29 cellular contexts compared by ENCODE assay signal in the genomic region with DNA sequence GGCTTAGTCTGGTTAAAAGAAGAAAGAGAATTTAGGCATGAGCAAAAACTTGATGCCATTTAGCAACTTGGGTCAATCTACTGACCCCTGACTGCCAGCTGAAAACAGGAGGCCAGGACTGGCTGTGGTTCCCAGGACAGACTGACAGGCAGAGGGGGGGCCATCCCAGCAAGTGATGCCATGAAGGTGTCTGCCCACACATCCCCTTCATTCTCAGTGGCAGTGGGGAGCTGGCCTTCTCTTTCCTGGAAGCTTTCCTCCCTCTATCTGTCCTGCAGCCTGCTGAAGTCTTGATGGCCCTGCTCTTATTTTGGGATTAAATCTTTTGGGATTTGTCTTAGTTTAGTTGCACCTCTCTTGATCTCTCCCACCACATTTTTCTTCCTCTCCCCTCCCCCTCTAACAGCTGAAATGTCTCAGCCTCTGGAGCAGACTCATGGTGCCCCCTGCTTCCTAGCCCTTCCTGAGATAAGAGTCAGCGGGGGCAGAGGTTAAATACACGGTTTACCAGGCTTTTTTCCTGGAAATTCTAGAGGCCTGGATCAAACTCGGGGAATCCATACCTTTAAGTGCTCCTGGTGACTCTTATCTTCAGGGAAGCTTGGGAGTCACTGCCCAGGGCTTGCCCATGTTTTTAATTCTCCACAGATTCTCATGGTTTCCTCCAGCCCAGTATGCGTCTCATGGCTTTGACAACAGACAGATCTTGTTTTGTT.
DNase-seq lines count a peak whose midpoint lies in the region; ATAC-seq, FAIRE-seq and TF ChIP-seq lines count a peak whose summit lies in the region.
"Had no signal": no experiment of that assay in that cellular context is flagged by ENCODE, and none has a peak within 500 bp of the region (broad histone marks: within the 10 kb centered on the region; RNA-seq: fewer than 3 reads in every experiment).

No MANE protein-coding gene starts in this region.

- no peak for TF ChIP-seq POLR2A in gastrocnemius medialis (IDR thresholded peaks at IDR 0.05)

- H3K36me3 ChIP-seq in GM23338 (ENCODE audit: insufficient read depth) (no peaks in the 10 kb centered on the region), SJSA1 (no peaks in the 10 kb centered on the region), keratinocyte (ENCODE audit: control insufficient read depth in 2 of 2, extremely low read depth in 1 of 2, insufficient read depth in 2 of 2, low read length in 2 of 2) (no peaks in the 10 kb centered on the region), gastrocnemius medialis (no peaks in the 10 kb centered on the region)
- H3K36me3 ChIP-seq: adrenal gland, pancreas, tibial nerve had no signal

- no peaks in the 10 kb centered on the region for H3K4me1 ChIP-seq in GM23338 (ENCODE audit: insufficient read depth)
- peaks cover 32% of the 10 kb centered on the region for H3K4me1 ChIP-seq in SJSA1 (replicated peaks)
- peaks cover 28% of the 10 kb centered on the region for H3K4me1 ChIP-seq in keratinocyte (ENCODE audit: control insufficient read depth, extremely low read depth, insufficient read depth, low read length)
- H3K4me1 ChIP-seq in gastrocnemius medialis, result peaks cover 34 to 63% of the 10 kb centered on the region in 2 donors

- H3K9me3 Mint-ChIP-seq in GM23338, result no peaks in the 10 kb centered on the region
- no peaks in the 10 kb centered on the region for H3K9me3 Mint-ChIP-seq in activated T-cell treated with anti-CD3 and anti-CD28 coated beads, Interleukin-2, amount 50 U/mL, for 24 hours
- H3K9me3 Mint-ChIP-seq: activated B cell treated with CpG ODN at 0.5 μM for 24 hours; activated CD4-positive, alpha-beta memory T cell treated with anti-CD3 and anti-CD28 coated beads for 36 hours; CD4-positive, alpha-beta T cell; naive thymus-derived CD8-positive, alpha-beta T cell had no signal

- peaks cover 6% of the 10 kb centered on the region for H3K27me3 Mint-ChIP-seq in GM23338 (ENCODE audit: insufficient read depth, low read depth, poor library complexity)
- peaks cover under 1% of the 10 kb centered on the region for H3K27me3 Mint-ChIP-seq in activated T-cell treated with anti-CD3 and anti-CD28 coated beads, Interleukin-2, amount 50 U/mL, for 24 hours
- H3K27me3 Mint-ChIP-seq: activated CD4-positive, alpha-beta memory T cell treated with anti-CD3 and anti-CD28 coated beads for 36 hours had no signal

- H3K27ac ChIP-seq in GM23338 (ENCODE audit: low read depth) (no peak overlapping the region), SJSA1 (peak overlapping the region; percentile 73; the same call in 1 of the 2 replicates), keratinocyte (ENCODE audit: control insufficient read depth, insufficient read depth, low read length) (peak overlapping the region; percentile 82), gastrocnemius medialis (peak overlapping the region; percentile 80 to 96 (median 88))
- H3K27ac ChIP-seq: adrenal gland, pancreas, tibial nerve had no signal

- H3K27ac Mint-ChIP-seq in GM23338, result no peak overlapping the region
- no peak overlapping the region for H3K27ac Mint-ChIP-seq in activated T-cell treated with anti-CD3 and anti-CD28 coated beads, Interleukin-2, amount 50 U/mL, for 24 hours
- H3K27ac Mint-ChIP-seq: activated B cell treated with CpG ODN at 0.5 μM for 24 hours; activated CD4-positive, alpha-beta memory T cell treated with anti-CD3 and anti-CD28 coated beads for 36 hours; CD4-positive, alpha-beta T cell; naive thymus-derived CD8-positive, alpha-beta T cell had no signal

- no peak for TF ChIP-seq CTCF in GM23338 (conservative IDR thresholded peaks at IDR 0.05; ENCODE audit: low read depth in 2 of 2)
- TF ChIP-seq CTCF in keratinocyte (optimal IDR thresholded peaks at IDR 0.05 in 1 of 3, IDR thresholded peaks at IDR 0.05 in 1 of 3, conservative IDR thresholded peaks at IDR 0.05 in 1 of 3; ENCODE audit: extremely low read depth in 1 of 3, insufficient read depth in 2 of 3, low read length in 3 of 3), result no peak
- TF ChIP-seq CTCF in gastrocnemius medialis (IDR thresholded peaks at IDR 0.05 in 4 of 5, conservative IDR thresholded peaks at IDR 0.05 in 1 of 5), result no peak

- H3K79me2 ChIP-seq in GM23338 (replicated peaks; ENCODE audit: insufficient read depth) (no peaks in the 10 kb centered on the region), keratinocyte (ENCODE audit: control insufficient read depth, insufficient read depth, low read length) (no peaks in the 10 kb centered on the region)

- H3K4me3 ChIP-seq in GM23338, result no peak overlapping the region
- no peak overlapping the region for H3K4me3 ChIP-seq in SJSA1
- no peak overlapping the region for H3K4me3 ChIP-seq in keratinocyte (ENCODE audit: control insufficient read depth in 2 of 3, extremely low read depth in 1 of 3, insufficient read depth in 2 of 3, low read depth in 1 of 3, low read length in 3 of 3)
- no peak overlapping the region for H3K4me3 ChIP-seq in gastrocnemius medialis
- H3K4me3 ChIP-seq: adrenal gland, pancreas, tibial nerve had no signal

- in situ Hi-C loops in gastrocnemius medialis (cut with MboI; ENCODE audit: low sequenced_read_pairs in 4 of 4), result loop anchor here in 2 of 4 donors (25.0 kb wide), 1 partner anchor 573 kb away; the partner anchor contains the start of gene CASQ2 (in 2 of the 2)

- H4K20me1 ChIP-seq in GM23338 (replicated peaks; ENCODE audit: insufficient read depth), result no peaks in the 10 kb centered on the region
- no peaks in the 10 kb centered on the region for H4K20me1 ChIP-seq in keratinocyte (ENCODE audit: control insufficient read depth, extremely low read depth, insufficient read depth, low read length)

- H2AFZ ChIP-seq in GM23338, result peak overlapping the region; percentile 72; the same call in 1 of the 2 replicates
- H2AFZ ChIP-seq in keratinocyte (ENCODE audit: control insufficient read depth, low read length), result no peak overlapping the region

- no peaks in the 10 kb centered on the region for H3F3A ChIP-seq in GM23338 (replicated peaks; ENCODE audit: low read depth)

- no peak overlapping the region for H3K4me2 ChIP-seq in GM23338
- no peak overlapping the region for H3K4me2 ChIP-seq in keratinocyte (ENCODE audit: control insufficient read depth, extremely low read depth, insufficient read depth, low read depth, low read length)

- no peak overlapping the region for H3K9ac ChIP-seq in keratinocyte (ENCODE audit: control insufficient read depth, extremely low read depth, insufficient read depth, low read length)

- dilution Hi-C loops in keratinocyte (cut with MboI; ENCODE audit: extremely low pct_ligation_motif_present, low sequenced_read_pairs), result no loop called here

- no peaks in the 10 kb centered on the region for H3K27me3 ChIP-seq in GM23338 (ENCODE audit: insufficient read depth)
- H3K27me3 ChIP-seq in SJSA1 (replicated peaks), result no peaks in the 10 kb centered on the region
- no peaks in the 10 kb centered on the region for H3K27me3 ChIP-seq in keratinocyte (ENCODE audit: control insufficient read depth, extremely low read depth, insufficient read depth, low read length)
- no peaks in the 10 kb centered on the region for H3K27me3 ChIP-seq in gastrocnemius medialis
- H3K27me3 ChIP-seq: adrenal gland, pancreas, tibial nerve had no signal

- DNase-seq in GM23338 (ENCODE audit: low spot score) (no peak), SJSA1 (ENCODE audit: low read depth in 1 of 2, low spot score in 2 of 2) (no peak), keratinocyte (ENCODE audit: low read depth, low spot score) (no peak), gastrocnemius medialis (no peak), DMS53 treated with DMSO at 0.1 percent for 48 hours (lab: John Stamatoyannopoulos, UW; ENCODE audit: unreplicated experiment) (no peak), GOT3 (lab: John Stamatoyannopoulos, UW) (no peak), NCI-H526 treated with DMSO at 0.1 percent for 48 hours (lab: John Stamatoyannopoulos, UW) (no peak)
- DNase-seq in activated T-cell treated with anti-CD3 and anti-CD28 coated beads, Interleukin-2, amount 50 U/mL, for 24 hours, result no peak
- DNase-seq: activated B cell treated with CpG ODN at 0.5 μM for 24 hours; activated CD4-positive, alpha-beta memory T cell treated with anti-CD3 and anti-CD28 coated beads for 36 hours; activated CD8-positive, alpha-beta memory T cell treated with anti-CD3 and anti-CD28 coated beads, Interleukin-2, amount 50 U/mL, for 48 hours; activated gamma-delta T cell; adrenal gland; CD4-positive, alpha-beta T cell; GF-D8; head of caudate nucleus; naive thymus-derived CD8-positive, alpha-beta T cell; NCI-H1105; NCI-H2029; NCI-H226; NCI-H774; pancreas; right cardiac atrium; Right ventricle myocardium superior; stimulated activated CD4-positive, alpha-beta T cell treated with anti-CD3 and anti-CD28 coated beads, Interleukin-4, amount 100 ng/mL, for 4 hours; stimulated activated naive CD8-positive, alpha-beta T cell treated with anti-CD3 and anti-CD28 coated beads, Interleukin-15, Interleukin-2, amounts not matched to agents 100 U/mL and 50 U/mL, for 24 hours had no signal

- peaks cover 7% of the 10 kb centered on the region for H3K4me1 Mint-ChIP-seq in GM23338
- peaks cover 16% of the 10 kb centered on the region for H3K4me1 Mint-ChIP-seq in activated T-cell treated with anti-CD3 and anti-CD28 coated beads, Interleukin-2, amount 50 U/mL, for 24 hours (ENCODE audit: low read depth)
- H3K4me1 Mint-ChIP-seq: activated B cell treated with CpG ODN at 0.5 μM for 24 hours; naive thymus-derived CD8-positive, alpha-beta T cell had no signal

- no peak overlapping the region for H3K4me3 Mint-ChIP-seq in GM23338
- no peak overlapping the region for H3K4me3 Mint-ChIP-seq in activated T-cell treated with anti-CD3 and anti-CD28 coated beads, Interleukin-2, amount 50 U/mL, for 24 hours
- H3K4me3 Mint-ChIP-seq: activated B cell treated with CpG ODN at 0.5 μM for 24 hours; activated CD4-positive, alpha-beta memory T cell treated with anti-CD3 and anti-CD28 coated beads for 36 hours; CD4-positive, alpha-beta T cell; naive thymus-derived CD8-positive, alpha-beta T cell had no signal

- no peaks in the 10 kb centered on the region for H3K9me1 ChIP-seq in keratinocyte (ENCODE audit: control insufficient read depth, extremely low read depth, insufficient read depth, low read length)

- no peak for ATAC-seq in GM23338
- no peak for ATAC-seq in gastrocnemius medialis
- ATAC-seq: naive thymus-derived CD8-positive, alpha-beta T cell; pancreas; right cardiac atrium; stimulated activated naive CD8-positive, alpha-beta T cell treated with anti-CD3 and anti-CD28 coated beads, Interleukin-15, Interleukin-2, amounts not matched to agents 100 U/mL and 50 U/mL, for 24 hours had no signal

- H3K9me3 ChIP-seq in SJSA1 (replicated peaks) (no peaks in the 10 kb centered on the region), keratinocyte (ENCODE audit: control insufficient read depth, low read depth, low read length) (no peaks in the 10 kb centered on the region), gastrocnemius medialis (no peaks in the 10 kb centered on the region)
- H3K9me3 ChIP-seq: adrenal gland, pancreas, tibial nerve had no signal

- intact Hi-C loops in gastrocnemius medialis (cut with DNase I; ENCODE audit: low total_unique reads), result loop anchor here (5.0 kb wide), 1 partner anchor 578 kb away; the partner anchor contains the start of gene CASQ2

- no peaks in the 10 kb centered on the region for H3K36me3 Mint-ChIP-seq in GM23338 (ENCODE audit: low read depth)
- no peaks in the 10 kb centered on the region for H3K36me3 Mint-ChIP-seq in activated T-cell treated with anti-CD3 and anti-CD28 coated beads, Interleukin-2, amount 50 U/mL, for 24 hours (ENCODE audit: low read depth)
- H3K36me3 Mint-ChIP-seq: activated CD4-positive, alpha-beta memory T cell treated with anti-CD3 and anti-CD28 coated beads for 36 hours; naive thymus-derived CD8-positive, alpha-beta T cell had no signal

- no peaks in the 10 kb centered on the region for H3K9me2 ChIP-seq in GM23338 (ENCODE audit: insufficient read depth)

- no peak for FAIRE-seq in keratinocyte (lab: Jason Lieb, UNC)
- FAIRE-seq: endometrium, GM18507, pancreas had no signal
